1 cellular context compared by ENCODE assay signal in the genomic region with DNA sequence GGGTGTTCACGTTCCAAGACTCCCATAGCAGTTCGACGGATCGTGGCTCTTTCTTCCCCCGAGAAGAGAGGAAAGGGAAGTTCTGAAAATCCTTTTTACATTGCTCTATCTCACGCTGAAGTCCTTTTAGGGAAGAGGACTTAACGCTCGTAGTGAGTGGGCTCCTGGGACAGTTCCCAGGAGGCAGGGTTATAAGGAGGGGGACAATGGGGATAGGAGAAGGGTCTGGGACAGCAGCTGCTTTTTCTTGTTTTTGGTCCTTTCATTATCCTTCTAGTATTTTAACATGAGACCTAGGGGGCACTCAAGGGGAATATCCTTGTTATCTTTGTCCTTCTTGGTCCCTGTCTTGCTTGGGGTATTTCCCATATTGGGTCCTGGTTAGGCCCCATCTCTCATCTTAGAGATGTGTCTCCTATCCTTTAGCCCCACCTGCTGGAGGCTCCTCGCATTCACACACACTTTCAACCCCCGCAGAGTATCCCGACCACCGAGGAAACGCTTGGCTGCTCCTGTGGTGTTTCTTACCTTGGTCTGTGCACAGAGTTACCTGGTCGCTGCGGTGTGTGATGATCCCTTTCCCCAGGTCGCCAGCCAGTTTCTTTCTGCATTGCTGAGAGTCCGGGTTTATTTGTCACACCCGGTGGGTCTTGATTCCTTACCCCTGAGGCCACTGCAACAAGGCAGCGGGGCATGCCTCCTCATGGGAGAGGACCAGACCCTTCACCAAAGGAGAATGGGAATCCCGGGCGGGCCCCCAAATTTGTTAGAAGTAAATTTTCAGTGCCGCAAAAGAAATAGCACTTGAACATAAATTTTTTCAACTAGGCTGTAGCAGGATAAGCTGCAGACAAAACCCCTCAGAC.
TF ChIP-seq lines count a peak whose summit lies in the region.

No MANE protein-coding gene starts in this region.

TF ChIP-seq in SK-N-SH treated with all-trans-retinoic acid at 6 μM for 48 hours, 23 proteins besides CTCF, POLR2A, EP300 and RAD21 (continued from another document):
- TF ChIP-seq, protein P1, sequence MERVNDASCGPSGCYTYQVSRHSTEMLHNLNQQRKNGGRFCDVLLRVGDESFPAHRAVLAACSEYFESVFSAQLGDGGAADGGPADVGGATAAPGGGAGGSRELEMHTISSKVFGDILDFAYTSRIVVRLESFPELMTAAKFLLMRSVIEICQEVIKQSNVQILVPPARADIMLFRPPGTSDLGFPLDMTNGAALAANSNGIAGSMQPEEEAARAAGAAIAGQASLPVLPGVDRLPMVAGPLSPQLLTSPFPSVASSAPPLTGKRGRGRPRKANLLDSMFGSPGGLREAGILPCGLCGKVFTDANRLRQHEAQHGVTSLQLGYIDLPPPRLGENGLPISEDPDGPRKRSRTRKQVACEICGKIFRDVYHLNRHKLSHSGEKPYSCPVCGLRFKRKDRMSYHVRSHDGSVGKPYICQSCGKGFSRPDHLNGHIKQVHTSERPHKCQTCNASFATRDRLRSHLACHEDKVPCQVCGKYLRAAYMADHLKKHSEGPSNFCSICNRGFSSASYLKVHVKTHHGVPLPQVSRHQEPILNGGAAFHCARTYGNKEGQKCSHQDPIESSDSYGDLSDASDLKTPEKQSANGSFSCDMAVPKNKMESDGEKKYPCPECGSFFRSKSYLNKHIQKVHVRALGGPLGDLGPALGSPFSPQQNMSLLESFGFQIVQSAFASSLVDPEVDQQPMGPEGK (CRISPR knock-in tag; IDR thresholded peaks at IDR 0.05; ENCODE audit: borderline replicate concordance): no peak
- no peak for TF ChIP-seq SNAI2 (CRISPR knock-in tag; IDR thresholded peaks at IDR 0.05)
